9 cellular contexts compared by ENCODE assay signal in the genomic region with DNA sequence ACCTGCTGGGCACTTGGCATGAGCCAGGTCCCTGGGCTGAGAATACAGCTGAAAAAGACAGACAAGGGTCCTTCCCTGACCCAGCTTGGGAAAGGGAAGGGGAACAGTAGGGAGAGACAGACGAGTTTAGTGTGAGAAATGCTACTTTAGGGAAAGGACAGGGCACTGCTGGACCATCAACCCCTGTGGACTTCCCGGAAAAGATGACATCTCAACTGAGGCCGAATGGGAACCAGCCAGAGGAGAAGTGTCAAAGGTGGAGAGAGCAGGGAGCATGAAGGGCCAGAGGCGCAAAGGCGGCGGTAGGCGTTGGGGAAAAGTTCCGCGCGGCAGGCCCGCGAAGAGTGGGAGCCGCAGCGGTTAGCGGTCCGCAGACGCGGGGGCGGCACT. TPM values are rescaled to one million over a fixed set of nuclear protein-coding genes. Genes with fewer than 3 reads are reported as not detected.
DNase-seq lines count a peak whose midpoint lies in the region; ATAC-seq and TF ChIP-seq lines count a peak whose summit lies in the region.
"Had no signal": no experiment of that assay in that cellular context is flagged by ENCODE, and none has a peak within 500 bp of the region (broad histone marks: within the 10 kb centered on the region; RNA-seq: fewer than 3 reads in every experiment).

No MANE protein-coding gene starts in this region.

- H3K27me3 ChIP-seq in BJ (ENCODE audit: control insufficient read depth, insufficient read depth, low read length) = no peaks in the 10 kb centered on the region
- no peaks in the 10 kb centered on the region for H3K27me3 ChIP-seq in adrenal gland
- no peaks in the 10 kb centered on the region for H3K27me3 ChIP-seq in lower lobe of right lung (ENCODE audit: low read depth)
- no peaks in the 10 kb centered on the region for H3K27me3 ChIP-seq in upper lobe of right lung

- DNase-seq in BJ (ENCODE audit: low read depth) = no peak
- DNase-seq in adrenal gland = peak in 1 of 7 donors; percentile 61
- DNase-seq in lower lobe of right lung = no peak
- DNase-seq in upper lobe of right lung = peak; percentile 27
- DNase-seq in NCI-H774 (lab: John Stamatoyannopoulos, UW) = no peak
- no peak for DNase-seq in SW 1271 (lab: John Stamatoyannopoulos, UW)

- WGBS in adrenal gland, 4 donors = 0% methylated on average over 14 to 19 of the region's 19 CpGs

- intact Hi-C loops in adrenal gland (cut with DNase I) (no loop called here), lower lobe of right lung (cut with DNase I) (no loop called here), upper lobe of right lung (cut with DNase I) (no loop called here)

- TF ChIP-seq CTCF in BJ (IDR thresholded peaks at IDR 0.05; ENCODE audit: insufficient read depth, low read depth, low read length) (no peak), adrenal gland (IDR thresholded peaks at IDR 0.05) (no peak), lower lobe of right lung (IDR thresholded peaks at IDR 0.05) (no peak), upper lobe of right lung (IDR thresholded peaks at IDR 0.05) (no peak)

- TF ChIP-seq POLR2A in adrenal gland (IDR thresholded peaks at IDR 0.05) = no peak

- ATAC-seq in HG03025 (IDR thresholded peaks at IDR 0.05; ENCODE audit: low FRiP score, unreplicated experiment) = peak; percentile 28
- no peak for ATAC-seq in lower lobe of right lung
- ATAC-seq in upper lobe of right lung = no peak
- ATAC-seq in GM21367 (IDR thresholded peaks at IDR 0.05; ENCODE audit: unreplicated experiment) = no peak

- POLR2A ChIA-PET in BJ (lab: Charles Lee) = no interaction called here

- H3K27ac ChIP-seq in adrenal gland (peak overlapping the region in 3 of 5 donors; percentile 68 to 87 (median 74)), lower lobe of right lung (peak overlapping the region; percentile 88), upper lobe of right lung (peak overlapping the region; percentile 88)

- H3K36me3 ChIP-seq in BJ (ENCODE audit: control insufficient read depth, insufficient read depth, low read length) (peaks cover 7% of the 10 kb centered on the region), adrenal gland (replicated peaks in 1 of 2) (peaks cover 0 to 27% of the 10 kb centered on the region in 2 donors), lower lobe of right lung (peaks cover 35% of the 10 kb centered on the region), upper lobe of right lung (peaks cover 29% of the 10 kb centered on the region)

- peaks cover 8 to 13% of the 10 kb centered on the region in 2 donors for H3K4me1 ChIP-seq in adrenal gland (replicated peaks in 1 of 2)
- H3K4me1 ChIP-seq in lower lobe of right lung = peaks cover 21% of the 10 kb centered on the region
- H3K4me1 ChIP-seq in upper lobe of right lung = peaks cover 14% of the 10 kb centered on the region

- peak overlapping the region; percentile 85 for H3K4me3 ChIP-seq in BJ (ENCODE audit: low read depth, low read length)
- H3K4me3 ChIP-seq in adrenal gland = peak overlapping the region; percentile 10 to 97 (median 89)
- H3K4me3 ChIP-seq in lower lobe of right lung = peak overlapping the region; percentile 93
- peak overlapping the region; percentile 96 for H3K4me3 ChIP-seq in upper lobe of right lung

- CTCF ChIA-PET in BJ (lab: Yijun Ruan, JAX) = interaction anchor here (2.6 kb wide), 1 partner anchor 10 kb away, joined by 12 read pairs; no protein-coding TSS in a partner anchor

- H3K9me3 ChIP-seq in adrenal gland (replicated peaks in 1 of 3) (no peaks in the 10 kb centered on the region), lower lobe of right lung (no peaks in the 10 kb centered on the region), upper lobe of right lung (no peaks in the 10 kb centered on the region)

RNA-seq across cellular contexts. Expression of a gene that starts 0.6 kb away (rescaled TPM):
- 83.2 and 101 TPM in 2 replicates for polyA plus RNA-seq in BJ (2011; rRNA removed)
- polyA minus RNA-seq in BJ (2011; rRNA and poly(A)+ RNA removed) = 62.9 and 67.7 TPM in 2 replicates
- 10 to 100 TPM; 20.9 to 96.6 (median 60.6) TPM for total RNA-seq in adrenal gland
- 10 to 100 TPM; 17.9 to 95.2 (median 23.3) TPM for polyA plus RNA-seq in adrenal gland
- total RNA-seq in lower lobe of right lung = 71.3 TPM
- total RNA-seq in upper lobe of right lung = 63.1 TPM

RNA-seq across cellular contexts. Expression of a gene that starts 15.6 kb away (rescaled TPM):
- polyA plus RNA-seq in BJ (2011; rRNA removed) = 0.36 and 0.43 TPM in 2 replicates
- polyA minus RNA-seq in BJ (2011; rRNA and poly(A)+ RNA removed) = 0.98 and 1.00 TPM in 2 replicates
- total RNA-seq in adrenal gland = 1 to 10 TPM in 7 of 8 donors, not detected in 1; 1.5 to 3.7 (median 2.1) TPM
- polyA plus RNA-seq in adrenal gland = 1 to 10 TPM; 1.5 to 5.1 (median 4.3) TPM
- total RNA-seq in lower lobe of right lung = 1.1 TPM
- 0.38 TPM for total RNA-seq in upper lobe of right lung

RNA-seq across cellular contexts. Expression of a gene that starts 58.4 kb away (rescaled TPM):
- polyA plus RNA-seq in BJ (2011; rRNA removed) (0.85 and 1.3 TPM in 2 replicates), adrenal gland (1 to 10 TPM in 2 of 3 donors, under 1 TPM in 1; 0.27 to 4.6 (median 1.9) TPM)
- polyA minus RNA-seq in BJ (2011; rRNA and poly(A)+ RNA removed) = not detected in 2 replicates
- total RNA-seq in adrenal gland (1 to 10 TPM in 1 of 8 donors, under 1 TPM in 4, not detected in 3; 0.14 to 1.3 (median 0.58) TPM), lower lobe of right lung (2.2 TPM), upper lobe of right lung (2.1 TPM)
- total RNA-seq: HT1080 had no signal
